In the genomic region with DNA sequence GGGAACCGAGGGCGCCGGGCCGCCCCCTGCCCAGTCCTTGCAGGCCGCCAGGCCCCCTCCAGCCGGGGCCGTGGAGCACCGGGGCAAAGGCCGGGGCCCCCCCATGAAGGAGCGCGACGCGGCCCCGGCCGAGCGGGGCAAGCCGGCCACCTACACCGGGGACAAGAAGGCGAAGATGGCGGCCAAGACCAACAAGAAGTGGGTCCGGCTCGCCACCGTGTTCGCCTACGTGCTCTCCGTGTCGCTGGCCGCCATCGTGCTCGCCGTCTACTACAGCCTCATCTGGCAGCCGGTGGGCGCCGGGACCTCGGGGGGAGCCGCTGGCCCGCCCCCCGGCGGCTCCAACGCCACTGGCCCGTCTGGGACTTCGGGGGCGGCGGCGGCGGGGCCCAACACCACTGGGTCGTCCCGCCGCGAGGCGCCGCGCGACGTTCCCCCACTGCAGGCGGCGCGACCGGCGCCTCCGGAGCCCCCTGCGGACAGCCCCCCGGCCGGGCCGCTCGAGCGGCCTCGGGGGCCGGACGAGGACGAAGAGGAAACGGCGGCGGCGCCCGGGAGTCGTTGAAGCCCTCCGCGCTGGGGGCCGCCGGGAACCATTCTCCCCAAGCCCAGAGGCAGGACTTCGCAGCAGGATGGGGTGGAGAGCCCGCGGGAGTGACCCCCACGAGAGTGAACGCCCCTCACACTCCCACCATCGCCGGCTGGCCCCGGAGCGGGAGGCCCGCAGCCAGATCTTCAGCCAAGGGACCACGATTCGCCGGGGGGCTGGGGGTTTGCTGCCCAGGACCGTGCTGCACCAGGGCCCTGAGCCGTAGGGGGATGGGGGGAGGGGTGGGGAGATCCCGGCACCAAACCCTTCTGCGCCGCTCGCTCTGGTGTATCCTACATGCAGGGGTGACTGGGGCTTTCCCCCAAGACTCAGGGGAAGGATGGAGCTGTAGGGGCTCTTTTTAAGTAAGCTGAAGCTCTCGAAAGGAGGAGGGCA, we compare ENCODE assay signal across 6 cellular contexts.
DNase-seq lines count a peak whose midpoint lies in the region; ATAC-seq and TF ChIP-seq lines count a peak whose summit lies in the region.

No MANE protein-coding gene starts in this region.

- no peaks in the 10 kb centered on the region for H3K9me3 ChIP-seq in iPS-20b (ENCODE audit: insufficient read depth, low read depth, low read length)

- H3K27me3 ChIP-seq in iPS-20b (ENCODE audit: insufficient read depth, low read length) = peaks cover 44% of the 10 kb centered on the region

- ATAC-seq in GM21786 (IDR thresholded peaks at IDR 0.05; ENCODE audit: unreplicated experiment) = no peak
- ATAC-seq in GM21367 (IDR thresholded peaks at IDR 0.05; ENCODE audit: unreplicated experiment) = no peak

- peak overlapping the region; percentile 8; the same call in 1 of the 2 replicates for H3K9ac ChIP-seq in iPS-20b (ENCODE audit: low read depth, low read length)

- peaks cover 48% of the 10 kb centered on the region for H3K4me1 ChIP-seq in iPS-20b (ENCODE audit: insufficient read depth, low read length)

- H3K4me3 ChIP-seq in WI38 (ENCODE audit: low read depth, low read length) (peak overlapping the region; percentile 69), iPS-20b (ENCODE audit: low read length) (peak overlapping the region; percentile 61)

- TF ChIP-seq CTCF in WI38 (IDR thresholded peaks at IDR 0.05; ENCODE audit: low read depth, low read length) = no peak

- DNase-seq in stimulated activated naive CD4-positive, alpha-beta T cell (lab: John Stamatoyannopoulos, UW) = peak; percentile 9 to 31 (median 22)
- DNase-seq in stimulated activated naive CD4-positive, alpha-beta T cell treated with Interleukin-2 at 50 U/mL for 16 hours (lab: John Stamatoyannopoulos, UW) = no peak

- H3K36me3 ChIP-seq in iPS-20b (ENCODE audit: insufficient read depth, low read depth, low read length) = no peaks in the 10 kb centered on the region; the same call in 1 of the 2 replicates

- H3K27ac ChIP-seq in iPS-20b (ENCODE audit: low read length) = no peak overlapping the region
